Comparison of ENCODE assay signal across 1 cellular context in genomic region chr2:237665713-237666143, GRCh38.
TF ChIP-seq lines count a peak whose summit lies in the region.

No MANE protein-coding gene starts in this region.

TF ChIP-seq in WTC11, 78 proteins besides CTCF, POLR2A, EP300 and RAD21 (continued from another document):
- no peak for TF ChIP-seq ZNF232 (CRISPR knock-in tag; IDR thresholded peaks at IDR 0.05)
- no peak for TF ChIP-seq JAZF1 (CRISPR knock-in tag; IDR thresholded peaks at IDR 0.05)
- no peak for TF ChIP-seq MXD4 (CRISPR knock-in tag; IDR thresholded peaks at IDR 0.05; ENCODE audit: borderline replicate concordance)
- TF ChIP-seq ERG (CRISPR knock-in tag; IDR thresholded peaks at IDR 0.05): no peak
